Comparison of ENCODE assay signal across 12 cellular contexts in the genomic region with DNA sequence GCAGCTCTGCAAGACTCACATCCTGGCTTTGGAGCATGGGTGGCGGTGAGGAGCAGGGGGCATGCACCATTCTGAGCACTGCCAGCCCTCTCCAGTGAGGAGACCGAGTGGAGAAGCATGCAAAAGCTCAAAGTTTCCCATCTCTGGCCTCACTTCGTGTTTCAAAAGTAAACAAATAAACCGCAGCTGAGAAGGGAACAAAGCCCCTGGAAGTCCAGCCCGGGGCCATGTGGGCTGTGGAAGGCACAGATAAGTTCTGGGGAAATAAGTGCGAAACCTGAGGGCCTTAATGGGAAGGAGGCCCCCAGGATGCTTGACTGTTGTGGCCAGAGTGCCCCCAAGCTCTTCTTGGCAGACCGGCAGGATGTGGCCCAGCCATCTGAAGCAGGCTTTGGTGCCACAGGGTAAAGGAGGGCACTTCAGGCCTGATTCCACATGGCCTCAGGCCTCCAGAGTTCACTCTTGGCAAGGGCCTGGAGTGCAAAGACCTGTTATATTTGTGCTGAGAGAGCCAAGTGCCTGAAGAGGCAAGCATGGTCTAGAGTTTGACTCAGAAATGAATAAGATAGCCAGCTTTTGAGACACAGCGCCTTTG. TPM values are rescaled to one million over a fixed set of nuclear protein-coding genes. Genes with fewer than 3 reads are reported as not detected.
DNase-seq lines count a peak whose midpoint lies in the region; ATAC-seq and TF ChIP-seq lines count a peak whose summit lies in the region.
"Had no signal": no experiment of that assay in that cellular context is flagged by ENCODE, and none has a peak within 500 bp of the region (broad histone marks: within the 10 kb centered on the region; RNA-seq: fewer than 3 reads in every experiment).

No MANE protein-coding gene starts in this region.

- H3K4me1 ChIP-seq in foreskin keratinocyte: no peaks in the 10 kb centered on the region

- peaks cover 79% of the 10 kb centered on the region for H3K27me3 ChIP-seq in foreskin keratinocyte

- DNase-seq in EH (ENCODE audit: low read depth) (peak; percentile 77), UCSD-AML1 (lab: John Stamatoyannopoulos, UW; ENCODE audit: unreplicated experiment) (peak; percentile 65), foreskin keratinocyte (no peak), posterior vena cava (ENCODE audit: low spot score) (peak; percentile 80), SW480 (ENCODE audit: low spot score) (no peak), NCI-H748 (lab: John Stamatoyannopoulos, UW; ENCODE audit: unreplicated experiment) (no peak), mucosa of gallbladder (ENCODE audit: low spot score) (no peak), T-helper 2 cell (no peak)
- DNase-seq: CD4-positive, CD25-positive, alpha-beta regulatory T cell; effector CD8-positive, alpha-beta T cell had no signal

- intact Hi-C loops in posterior vena cava (cut with DNase I): loop anchor here in 1 of 2 donors (5.0 kb wide), 1 partner anchor 40 kb away; no protein-coding TSS in a partner anchor

- ATAC-seq in foreskin keratinocyte: peak; percentile 23

- no peak overlapping the region for H3K27ac ChIP-seq in foreskin keratinocyte

- no peak for TF ChIP-seq CTCF in foreskin keratinocyte (conservative IDR thresholded peaks at IDR 0.05)

RNA-seq across cellular contexts. Expression of gene MEDAG, which starts 1.2 kb away (rescaled TPM):
- total RNA-seq in foreskin keratinocyte (not detected in 2 replicates), posterior vena cava (100 to 1,000 TPM; 151 to 172 TPM), mucosa of gallbladder (1.7 TPM)
- not detected in 2 replicates for polyA plus RNA-seq in foreskin keratinocyte
- total RNA-seq: activated CD8-positive, alpha-beta memory T cell treated with anti-CD3 and anti-CD28 coated beads for 36 hours; CD4-positive, CD25-positive, alpha-beta regulatory T cell had no signal
- polyA plus RNA-seq: IgD-negative memory B cell had no signal

RNA-seq across cellular contexts. Expression of gene TEX26, which starts 25.2 kb away (rescaled TPM):
- total RNA-seq in foreskin keratinocyte (not detected in 2 replicates), posterior vena cava (under 1 TPM; 0.38 to 0.56 TPM), mucosa of gallbladder (0.26 TPM)
- not detected in 2 replicates for polyA plus RNA-seq in foreskin keratinocyte
- total RNA-seq: activated CD8-positive, alpha-beta memory T cell treated with anti-CD3 and anti-CD28 coated beads for 36 hours; CD4-positive, CD25-positive, alpha-beta regulatory T cell had no signal
- polyA plus RNA-seq: CD4-positive, CD25-positive, alpha-beta regulatory T cell; IgD-negative memory B cell had no signal

Comparison
In these comparisons a context has a peak if more than half of its experiments do, and no peak if none do; other contexts are left out.
1. DNase-seq: peak in EH (single experiment), UCSD-AML1 (single experiment) and posterior vena cava (single experiment); none in foreskin keratinocyte (0 of 2), SW480 (single experiment), NCI-H748 (single experiment), mucosa of gallbladder (single experiment) and T-helper 2 cell (0 of 5).
2. RNA of gene MEDAG, which starts 1.2 kb away (total RNA-seq): 151 to 172 TPM in posterior vena cava; 1.7 TPM in mucosa of gallbladder (single experiment) and not detected in foreskin keratinocyte; every median in the first group is over 10 times any median in the second.